In genomic region chr19:48415869-48416268, GRCh38 we compare ENCODE assay signal across 14 cellular contexts. TPM values are rescaled to one million over a fixed set of nuclear protein-coding genes. Genes with fewer than 3 reads are reported as not detected.
DNase-seq lines count a peak whose midpoint lies in the region; ATAC-seq and TF ChIP-seq lines count a peak whose summit lies in the region.
"Had no signal": no experiment of that assay in that cellular context is flagged by ENCODE, and none has a peak within 500 bp of the region (broad histone marks: within the 10 kb centered on the region; RNA-seq: fewer than 3 reads in every experiment).

No MANE protein-coding gene starts in this region.

- H3K9me3 Mint-ChIP-seq in activated CD8-positive, alpha-beta memory T cell treated with anti-CD3 and anti-CD28 coated beads, Interleukin-2, amount 10 ng/mL, durations not matched to agents 7 days and 5 days (ENCODE audit: low read depth) = no peaks in the 10 kb centered on the region
- no peaks in the 10 kb centered on the region for H3K9me3 Mint-ChIP-seq in GM23338
- no peaks in the 10 kb centered on the region for H3K9me3 Mint-ChIP-seq in dendritic cell treated with granulocyte-macrophage colony-stimulating factor and Interleukin-4, amounts not matched to agents 40 ng/mL and 50 ng/mL, for 4 days
- H3K9me3 Mint-ChIP-seq: endodermal cell had no signal

- ATAC-seq in activated CD8-positive, alpha-beta memory T cell treated with anti-CD3 and anti-CD28 coated beads, Interleukin-2, amount 10 ng/mL, durations not matched to agents 7 days and 5 days = no peak
- ATAC-seq in GM23338 = peak; percentile 6
- ATAC-seq in sciatic nerve = peak; percentile 47

- H3K9me2 ChIP-seq in GM23338 (ENCODE audit: insufficient read depth) = no peaks in the 10 kb centered on the region

- peaks cover 40% of the 10 kb centered on the region for H3K4me1 Mint-ChIP-seq in activated CD8-positive, alpha-beta memory T cell treated with anti-CD3 and anti-CD28 coated beads, Interleukin-2, amount 10 ng/mL, durations not matched to agents 7 days and 5 days
- H3K4me1 Mint-ChIP-seq in GM23338 = peaks cover 24% of the 10 kb centered on the region; the same call in 2 of the 3 replicates
- peaks cover 49% of the 10 kb centered on the region for H3K4me1 Mint-ChIP-seq in dendritic cell treated with granulocyte-macrophage colony-stimulating factor and Interleukin-4, amounts not matched to agents 40 ng/mL and 50 ng/mL, for 4 days (ENCODE audit: low read depth)

- DNase-seq in activated CD8-positive, alpha-beta memory T cell treated with anti-CD3 and anti-CD28 coated beads, Interleukin-2, amount 10 ng/mL, durations not matched to agents 7 days and 5 days = no peak
- DNase-seq in activated CD8-positive, alpha-beta memory T cell treated with anti-CD3 and anti-CD28 coated beads, Interleukin-2, amount 50 U/mL, for 4 hours = no peak
- DNase-seq in GM23338 (ENCODE audit: low spot score) = no peak
- DNase-seq in sciatic nerve (ENCODE audit: low spot score) = no peak
- no peak for DNase-seq in prostate gland (ENCODE audit: low spot score)
- DNase-seq in HEK293T (ENCODE audit: extremely low spot score) = no peak
- DNase-seq in DMS79 (lab: John Stamatoyannopoulos, UW) = no peak

- H3K4me2 ChIP-seq in GM23338 = no peak overlapping the region

- intact Hi-C loops in dendritic cell treated with granulocyte-macrophage colony-stimulating factor and Interleukin-4, amounts not matched to agents 40 ng/mL and 50 ng/mL, for 4 days (cut with micrococcal nuclease) = loop anchor here (1.0 to 2.0 kb wide), 2 partner anchors 15 to 52 kb away; partner anchors contain the start of gene SYNGR4
- intact Hi-C loops in sciatic nerve (cut with DNase I) = no loop called here
- intact Hi-C loops in prostate gland (cut with DNase I) = no loop called here

- CTCF ChIA-PET in activated CD8-positive, alpha-beta memory T cell treated with anti-CD3 and anti-CD28 coated beads, Interleukin-2, amount 10 ng/mL, durations not matched to agents 7 days and 5 days (lab: Charles Lee) = interaction anchor here (0.7 to 1.0 kb wide), 2 partner anchors 25 to 28 kb away, joined by 3 to 6 read pairs; partner anchors contain the start of gene KDELR1
- CTCF ChIA-PET in HEK293T (lab: Yijun Ruan, JAX) = no interaction called here

- H3K36me3 Mint-ChIP-seq in activated CD8-positive, alpha-beta memory T cell treated with anti-CD3 and anti-CD28 coated beads, Interleukin-2, amount 10 ng/mL, durations not matched to agents 7 days and 5 days = no peaks in the 10 kb centered on the region
- peaks cover 12% of the 10 kb centered on the region for H3K36me3 Mint-ChIP-seq in GM23338 (ENCODE audit: low read depth)
- no peaks in the 10 kb centered on the region for H3K36me3 Mint-ChIP-seq in dendritic cell treated with granulocyte-macrophage colony-stimulating factor and Interleukin-4, amounts not matched to agents 40 ng/mL and 50 ng/mL, for 4 days (ENCODE audit: low read depth)

- H3K4me3 ChIP-seq in GM23338 = no peak overlapping the region
- no peak overlapping the region for H3K4me3 ChIP-seq in prostate gland
- H3K4me3 ChIP-seq: MG63 had no signal

- peaks cover 10% of the 10 kb centered on the region; the same call in 1 of the 2 replicates for H3F3A ChIP-seq in GM23338 (replicated peaks; ENCODE audit: low read depth)

- H3K4me1 ChIP-seq in GM23338 (ENCODE audit: insufficient read depth) (peaks cover 15% of the 10 kb centered on the region), prostate gland (replicated peaks) (no peaks in the 10 kb centered on the region)

- H3K9me3 ChIP-seq in prostate gland = no peaks in the 10 kb centered on the region
- H3K9me3 ChIP-seq: gastroesophageal sphincter, MG63 had no signal

- no peak overlapping the region for H3K27ac Mint-ChIP-seq in activated CD8-positive, alpha-beta memory T cell treated with anti-CD3 and anti-CD28 coated beads, Interleukin-2, amount 10 ng/mL, durations not matched to agents 7 days and 5 days
- no peak overlapping the region for H3K27ac Mint-ChIP-seq in GM23338
- H3K27ac Mint-ChIP-seq in dendritic cell treated with granulocyte-macrophage colony-stimulating factor and Interleukin-4, amounts not matched to agents 40 ng/mL and 50 ng/mL, for 4 days = peak overlapping the region; percentile 70
- H3K27ac Mint-ChIP-seq: activated CD4-positive, alpha-beta T cell treated with anti-CD3 and anti-CD28 coated beads for 36 hours; endodermal cell had no signal

- peaks cover 32% of the 10 kb centered on the region for H3K27me3 Mint-ChIP-seq in activated CD8-positive, alpha-beta memory T cell treated with anti-CD3 and anti-CD28 coated beads, Interleukin-2, amount 10 ng/mL, durations not matched to agents 7 days and 5 days
- peaks cover 23% of the 10 kb centered on the region for H3K27me3 Mint-ChIP-seq in GM23338 (ENCODE audit: insufficient read depth, low read depth, poor library complexity)
- peaks cover 36% of the 10 kb centered on the region for H3K27me3 Mint-ChIP-seq in dendritic cell treated with granulocyte-macrophage colony-stimulating factor and Interleukin-4, amounts not matched to agents 40 ng/mL and 50 ng/mL, for 4 days

- H4K20me1 ChIP-seq in GM23338 (replicated peaks; ENCODE audit: insufficient read depth) = no peaks in the 10 kb centered on the region; the same call in 1 of the 2 replicates

- 33% methylated on average over 30 of the region's 30 CpGs for WGBS in prostate gland

- H3K27ac ChIP-seq in GM23338 (ENCODE audit: low read depth) (no peak overlapping the region), prostate gland (no peak overlapping the region)
- H3K27ac ChIP-seq: gastroesophageal sphincter had no signal

- TF ChIP-seq CTCF in GM23338 (conservative IDR thresholded peaks at IDR 0.05; ENCODE audit: low read depth in 2 of 2) = no peak
- no peak for TF ChIP-seq CTCF in prostate gland (IDR thresholded peaks at IDR 0.05)

- H3K79me2 ChIP-seq in GM23338 (replicated peaks; ENCODE audit: insufficient read depth) = no peaks in the 10 kb centered on the region

- H3K4me3 Mint-ChIP-seq in activated CD8-positive, alpha-beta memory T cell treated with anti-CD3 and anti-CD28 coated beads, Interleukin-2, amount 10 ng/mL, durations not matched to agents 7 days and 5 days = peak overlapping the region; percentile 45
- no peak overlapping the region; the same call in 2 of the 3 replicates for H3K4me3 Mint-ChIP-seq in GM23338
- peak overlapping the region; percentile 75 for H3K4me3 Mint-ChIP-seq in dendritic cell treated with granulocyte-macrophage colony-stimulating factor and Interleukin-4, amounts not matched to agents 40 ng/mL and 50 ng/mL, for 4 days
- H3K4me3 Mint-ChIP-seq: activated CD4-positive, alpha-beta T cell treated with anti-CD3 and anti-CD28 coated beads for 36 hours had no signal

- TF ChIP-seq POLR2A in prostate gland (IDR thresholded peaks at IDR 0.05) = no peak

- H2AFZ ChIP-seq in GM23338 = no peak overlapping the region

- H3K36me3 ChIP-seq in GM23338 (ENCODE audit: insufficient read depth) = peaks cover 14% of the 10 kb centered on the region; the same call in 1 of the 2 replicates
- H3K36me3 ChIP-seq in prostate gland = no peaks in the 10 kb centered on the region
- H3K36me3 ChIP-seq: gastroesophageal sphincter, MG63 had no signal

- POLR2A ChIA-PET in HEK293T (lab: Yijun Ruan, JAX) = interaction anchor here (0.6 kb wide), 1 partner anchor 16 kb away, joined by 3 read pairs; no protein-coding TSS in a partner anchor

- no peaks in the 10 kb centered on the region for H3K27me3 ChIP-seq in GM23338 (ENCODE audit: insufficient read depth)
- H3K27me3 ChIP-seq in prostate gland (replicated peaks; ENCODE audit: insufficient read depth) = no peaks in the 10 kb centered on the region
- H3K27me3 ChIP-seq: MG63 had no signal

TF ChIP-seq in GM23338, 12 proteins besides CTCF, POLR2A, EP300 and RAD21 (continues in another document):
- TF ChIP-seq JUNB (IDR thresholded peaks at IDR 0.05; ENCODE audit: unreplicated experiment) (no peak), ZNF331 (CRISPR knock-in tag; IDR thresholded peaks at IDR 0.05; ENCODE audit: low read depth) (no peak), ZNF114 (CRISPR knock-in tag; IDR thresholded peaks at IDR 0.05) (no peak)

TF ChIP-seq in HEK293T, 16 proteins besides CTCF, POLR2A, EP300 and RAD21 (continues in another document):
- TF ChIP-seq L3MBTL2 (conservative IDR thresholded peaks at IDR 0.05) = no peak
- no peak for TF ChIP-seq FOXA1 (IDR thresholded peaks at IDR 0.05)
- no peak for TF ChIP-seq SP1 (IDR thresholded peaks at IDR 0.05)
- no peak for TF ChIP-seq ARNT (IDR thresholded peaks at IDR 0.05)
- TF ChIP-seq NFRKB (IDR thresholded peaks at IDR 0.05) = no peak
- TF ChIP-seq LEF1 (IDR thresholded peaks at IDR 0.05; ENCODE audit: borderline replicate concordance) = no peak

RNA-seq across cellular contexts. Expression of gene GRIN2D, which starts 22.4 kb away (rescaled TPM):
- under 1 TPM; 0.09 to 0.18 TPM for total RNA-seq in activated CD8-positive, alpha-beta memory T cell treated with anti-CD3 and anti-CD28 coated beads, Interleukin-2, amount 10 ng/mL, durations not matched to agents 7 days and 5 days
- 16.5 and 20.0 TPM in 2 replicates for total RNA-seq in GM23338 (2014; rRNA removed; shearing (Covaris generic))
- polyA plus RNA-seq in GM23338 (2016; fragmentation: Nextera tagmentation; extraction: Ambion mirVana) = 4.4 and 6.0 TPM in 2 replicates
- 1.1 TPM for total RNA-seq in sciatic nerve
- 1 to 10 TPM in 1 of 2 donors, under 1 TPM in 1; 0.73 to 1.8 TPM for total RNA-seq in prostate gland

RNA-seq across cellular contexts. Expression of gene KDELR1, which starts 24.5 kb away (rescaled TPM):
- total RNA-seq in activated CD8-positive, alpha-beta memory T cell treated with anti-CD3 and anti-CD28 coated beads, Interleukin-2, amount 10 ng/mL, durations not matched to agents 7 days and 5 days = 10 to 100 TPM; 64.8 to 72.2 TPM
- total RNA-seq in GM23338 (2014; rRNA removed; shearing (Covaris generic)) = 171 and 184 TPM in 2 replicates
- 176 and 177 TPM in 2 replicates for polyA plus RNA-seq in GM23338 (2016; fragmentation: Nextera tagmentation; extraction: Ambion mirVana)
- total RNA-seq in sciatic nerve (104 TPM), prostate gland (100 to 1,000 TPM; 153 to 179 TPM)

RNA-seq across cellular contexts. Expression of gene GRWD1, which starts 29.9 kb away (rescaled TPM):
- 10 to 100 TPM; 37.9 to 58.7 TPM for total RNA-seq in activated CD8-positive, alpha-beta memory T cell treated with anti-CD3 and anti-CD28 coated beads, Interleukin-2, amount 10 ng/mL, durations not matched to agents 7 days and 5 days
- 58.0 and 64.6 TPM in 2 replicates for total RNA-seq in GM23338 (2014; rRNA removed; shearing (Covaris generic))
- polyA plus RNA-seq in GM23338 (2016; fragmentation: Nextera tagmentation; extraction: Ambion mirVana) = 23.2 and 25.8 TPM in 2 replicates
- total RNA-seq in sciatic nerve (23.4 TPM), prostate gland (10 to 100 TPM; 26.2 to 39.7 TPM)

RNA-seq across cellular contexts. Expression of gene KCNJ14, which starts 39.5 kb away (rescaled TPM):
- 1 to 10 TPM in 1 of 2 experiments, under 1 TPM in 1; 0.85 to 1.5 TPM for total RNA-seq in activated CD8-positive, alpha-beta memory T cell treated with anti-CD3 and anti-CD28 coated beads, Interleukin-2, amount 10 ng/mL, durations not matched to agents 7 days and 5 days
- 0.94 and 1.2 TPM in 2 replicates for total RNA-seq in GM23338 (2014; rRNA removed; shearing (Covaris generic))
- polyA plus RNA-seq in GM23338 (2016; fragmentation: Nextera tagmentation; extraction: Ambion mirVana) = 0.73 and 0.81 TPM in 2 replicates
- total RNA-seq in sciatic nerve (0.71 TPM), prostate gland (1 to 10 TPM in 1 of 2 donors, under 1 TPM in 1; 0.45 to 2.2 TPM)

RNA-seq across cellular contexts. Expression of gene SYNGR4, which starts 51.7 kb away (rescaled TPM):
- not detected for total RNA-seq in activated CD8-positive, alpha-beta memory T cell treated with anti-CD3 and anti-CD28 coated beads, Interleukin-2, amount 10 ng/mL, durations not matched to agents 7 days and 5 days
- not detected in 2 replicates for total RNA-seq in GM23338 (2014; rRNA removed; shearing (Covaris generic))
- not detected in 2 replicates for polyA plus RNA-seq in GM23338 (2016; fragmentation: Nextera tagmentation; extraction: Ambion mirVana)
- total RNA-seq in sciatic nerve = not detected
- 1 to 10 TPM in 1 of 2 donors, not detected in 1; 2.8 TPM for total RNA-seq in prostate gland
- total RNA-seq: endodermal cell; gastroesophageal sphincter; T-helper 2 cell treated with Interferon-gamma antibody and Interleukin-4, amounts not matched to agents 100 ng/mL and 5 ng/mL, for 36 hours had no signal
- polyA plus RNA-seq: AG04450 had no signal
